ENCODE assay signal across 12 cellular contexts in genomic region chr22:40326905-40327735, GRCh38. TPM values are rescaled to one million over a fixed set of nuclear protein-coding genes. Genes with fewer than 3 reads are reported as not detected.
DNase-seq lines count a peak whose midpoint lies in the region; ATAC-seq and TF ChIP-seq lines count a peak whose summit lies in the region.
"Had no signal": no experiment of that assay in that cellular context is flagged by ENCODE, and none has a peak within 500 bp of the region (broad histone marks: within the 10 kb centered on the region; RNA-seq: fewer than 3 reads in every experiment).

No MANE protein-coding gene starts in this region.

- peak overlapping the region in 3 of 4 donors; percentile 10 to 16 (median 11) for H3K27ac ChIP-seq in esophagus muscularis mucosa (replicated peaks in 1 of 4)
- peak overlapping the region; percentile 2 for H3K27ac ChIP-seq in skeletal muscle tissue (ENCODE audit: low read depth, low read length)
- H3K27ac ChIP-seq: A549 had no signal

- no peak for TF ChIP-seq EP300 in esophagus muscularis mucosa (IDR thresholded peaks at IDR 0.05)

- H3K9ac ChIP-seq in skeletal muscle tissue (ENCODE audit: low read depth in 1 of 3, low read length in 3 of 3): no peak overlapping the region

- intact Hi-C loops in esophagus muscularis mucosa (cut with DNase I): no loop called here

- no peak overlapping the region for H3K4me3 ChIP-seq in esophagus muscularis mucosa
- H3K4me3 ChIP-seq in skeletal muscle tissue (ENCODE audit: low read length in 3 of 3): no peak overlapping the region
- H3K4me3 ChIP-seq: A549 had no signal

- H3K4me1 ChIP-seq in esophagus muscularis mucosa (peaks cover 0 to 34% (median 32%) of the 10 kb centered on the region in 4 donors), skeletal muscle tissue (ENCODE audit: control insufficient read depth in 3 of 3, insufficient read depth in 3 of 3, low read length in 3 of 3) (no peaks in the 10 kb centered on the region)
- H3K4me1 ChIP-seq: A549 had no signal

- no peaks in the 10 kb centered on the region for H3K9me3 ChIP-seq in esophagus muscularis mucosa
- H3K9me3 ChIP-seq in skeletal muscle tissue (ENCODE audit: control insufficient read depth in 3 of 3, low read length in 3 of 3): no peaks in the 10 kb centered on the region
- H3K9me3 ChIP-seq: A549 had no signal

- no peak for TF ChIP-seq POLR2A in esophagus muscularis mucosa (IDR thresholded peaks at IDR 0.05; ENCODE audit: low read depth)

- DNase-seq in NCI-H510A treated with DMSO at 0.1 percent for 48 hours (lab: John Stamatoyannopoulos, UW) (peak; percentile 7), NCI-H510A (lab: John Stamatoyannopoulos, UW) (no peak), NCI-H2196 treated with DMSO at 0.1 percent for 48 hours (lab: John Stamatoyannopoulos, UW; ENCODE audit: unreplicated experiment) (peak; percentile 39), esophagus muscularis mucosa (ENCODE audit: extremely low spot score) (no peak), SW480 (ENCODE audit: low spot score) (no peak), GM10266 (ENCODE audit: extremely low spot score) (no peak)
- DNase-seq: activated CD4-positive, alpha-beta T cell treated with anti-CD3 and anti-CD28 coated beads for 4 hours; left cardiac atrium; stimulated activated CD4-positive, alpha-beta T cell treated with anti-CD3 and anti-CD28 coated beads, Interleukin-1b, Interleukin-23, amount 100 ng/mL, for 48 hours had no signal

- no peak for ATAC-seq in GM21515 (IDR thresholded peaks at IDR 0.05; ENCODE audit: unreplicated experiment)
- ATAC-seq: A549 had no signal

- no peaks in the 10 kb centered on the region for H3K27me3 ChIP-seq in esophagus muscularis mucosa
- no peaks in the 10 kb centered on the region for H3K27me3 ChIP-seq in skeletal muscle tissue (ENCODE audit: control insufficient read depth in 3 of 3, insufficient read depth in 3 of 3, low read length in 3 of 3)

- peaks cover 11 to 39% (median 23%) of the 10 kb centered on the region in 4 donors for H3K36me3 ChIP-seq in esophagus muscularis mucosa
- H3K36me3 ChIP-seq in skeletal muscle tissue (ENCODE audit: control insufficient read depth in 3 of 3, insufficient read depth in 3 of 3, low read length in 3 of 3): peaks cover 13 to 42% (median 29%) of the 10 kb centered on the region in 3 donors

- WGBS in esophagus muscularis mucosa: 53% methylated on average over 10 of the region's 10 CpGs

- TF ChIP-seq CTCF in esophagus muscularis mucosa (IDR thresholded peaks at IDR 0.05) (no peak), GM10266 (IDR thresholded peaks at IDR 0.05; ENCODE audit: control insufficient read depth, insufficient read depth, low read depth, missing control alignments) (no peak)

RNA-seq across cellular contexts. Expression of gene ADSL, which starts 19.2 kb away (rescaled TPM):
- 10 to 100 TPM; 58.7 to 91.1 (median 76.3) TPM for total RNA-seq in esophagus muscularis mucosa
- 281 TPM for total RNA-seq in skeletal muscle tissue

RNA-seq across cellular contexts. Expression of gene SGSM3, which starts 43.3 kb away (rescaled TPM):
- 10 to 100 TPM; 29.2 to 53.0 (median 37.1) TPM for total RNA-seq in esophagus muscularis mucosa
- 29.7 TPM for total RNA-seq in skeletal muscle tissue

Comparison
In these comparisons a context has a peak if more than half of its experiments do, and no peak if none do; other contexts are left out.
1. DNase-seq: peak in NCI-H510A treated with DMSO at 0.1 percent for 48 hours (single experiment) and NCI-H2196 treated with DMSO at 0.1 percent for 48 hours (single experiment); none in NCI-H510A (single experiment), esophagus muscularis mucosa (single experiment), SW480 (single experiment) and GM10266 (single experiment).